In genomic region chr19:14440049-14440448, GRCh38 we compare ENCODE assay signal across 8 cellular contexts. TPM values are rescaled to one million over a fixed set of nuclear protein-coding genes. Genes with fewer than 3 reads are reported as not detected.
DNase-seq lines count a peak whose midpoint lies in the region; ATAC-seq and TF ChIP-seq lines count a peak whose summit lies in the region.

No MANE protein-coding gene starts in this region.

- peak; percentile 63 to 88 (median 73) for DNase-seq in CD4-positive, CD25-positive, alpha-beta regulatory T cell
- DNase-seq in NB4 (ENCODE audit: low read depth) = peak; percentile 95
- peak; percentile 85 to 87 for DNase-seq in activated T-cell treated with anti-CD3 and anti-CD28 coated beads, Interleukin-2, amount 50 U/mL, for 72 hours
- DNase-seq in right cardiac atrium = peak; percentile 75 to 92 (median 91)
- peak; percentile 69 to 74 for DNase-seq in stimulated activated CD4-positive, alpha-beta T cell treated with anti-CD3 and anti-CD28 coated beads, Interleukin-4, amount 100 ng/mL, for 4 hours
- no peak for DNase-seq in BE2C

- intact Hi-C loops in right cardiac atrium (cut with DNase I) = no loop called here

- H3K4me1 ChIP-seq in CD4-positive, CD25-positive, alpha-beta regulatory T cell (ENCODE audit: control insufficient read depth, insufficient read depth, low read length, poor library complexity, severe bottlenecking) = peaks cover 45% of the 10 kb centered on the region
- H3K4me1 ChIP-seq in right cardiac atrium (ENCODE audit: control insufficient read depth, insufficient read depth, low read length) (peaks cover 4% of the 10 kb centered on the region), BE2C (no peaks in the 10 kb centered on the region)

- peak overlapping the region; percentile 96 to 98 (median 96) for H3K27ac Mint-ChIP-seq in CD4-positive, CD25-positive, alpha-beta regulatory T cell
- H3K27ac Mint-ChIP-seq in activated T-cell treated with anti-CD3 and anti-CD28 coated beads, Interleukin-2, amount 50 U/mL, for 72 hours = peak overlapping the region; percentile 99

- WGBS in right cardiac atrium = 28% methylated on average over 9 of the region's 9 CpGs

- no peaks in the 10 kb centered on the region for H3K9me3 ChIP-seq in CD4-positive, CD25-positive, alpha-beta regulatory T cell (ENCODE audit: control insufficient read depth in 2 of 2, low read length in 2 of 2)
- H3K9me3 ChIP-seq in right cardiac atrium (ENCODE audit: control insufficient read depth, low read length) (no peaks in the 10 kb centered on the region), BE2C (no peaks in the 10 kb centered on the region)

- peak overlapping the region; percentile 92 to 97 (median 95) for H3K4me3 Mint-ChIP-seq in CD4-positive, CD25-positive, alpha-beta regulatory T cell
- H3K4me3 Mint-ChIP-seq in activated T-cell treated with anti-CD3 and anti-CD28 coated beads, Interleukin-2, amount 50 U/mL, for 72 hours = peak overlapping the region; percentile 95 to 97

- TF ChIP-seq CTCF in NB4 (IDR thresholded peaks at IDR 0.05; ENCODE audit: low read depth, low read length) = no peak
- no peak for TF ChIP-seq CTCF in BE2C (IDR thresholded peaks at IDR 0.05; ENCODE audit: low read depth, low read length)

- peaks cover 35% of the 10 kb centered on the region for H3K36me3 ChIP-seq in CD4-positive, CD25-positive, alpha-beta regulatory T cell (ENCODE audit: control insufficient read depth, insufficient read depth, low read length)
- peaks cover 34% of the 10 kb centered on the region for H3K36me3 ChIP-seq in BE2C

- peak; percentile 96 to 98 for ATAC-seq in CD4-positive, CD25-positive, alpha-beta regulatory T cell (ENCODE audit: low read depth in 2 of 2)
- peak; percentile 69 for ATAC-seq in GM21528 (IDR thresholded peaks at IDR 0.05; ENCODE audit: low FRiP score, unreplicated experiment)
- peak; percentile 96 to 99 for ATAC-seq in activated T-cell treated with anti-CD3 and anti-CD28 coated beads, Interleukin-2, amount 50 U/mL, for 72 hours (replicated peaks in 1 of 2)
- peak; percentile 61 to 71 for ATAC-seq in right cardiac atrium
- ATAC-seq in GM19455 (IDR thresholded peaks at IDR 0.05; ENCODE audit: unreplicated experiment) = no peak

- TF ChIP-seq POLR2A in NB4 (IDR thresholded peaks at IDR 0.05; ENCODE audit: extremely low read depth, insufficient read length) = no peak

- H3K27me3 Mint-ChIP-seq in CD4-positive, CD25-positive, alpha-beta regulatory T cell = no peaks in the 10 kb centered on the region
- H3K27me3 Mint-ChIP-seq in activated T-cell treated with anti-CD3 and anti-CD28 coated beads, Interleukin-2, amount 50 U/mL, for 72 hours (ENCODE audit: low read depth) = no peaks in the 10 kb centered on the region

- H3K4me1 Mint-ChIP-seq in CD4-positive, CD25-positive, alpha-beta regulatory T cell = peaks cover 3 to 71% (median 40%) of the 10 kb centered on the region in 4 donors
- peaks cover 54% of the 10 kb centered on the region for H3K4me1 Mint-ChIP-seq in activated T-cell treated with anti-CD3 and anti-CD28 coated beads, Interleukin-2, amount 50 U/mL, for 72 hours (ENCODE audit: low read depth)

- H3K27me3 ChIP-seq in CD4-positive, CD25-positive, alpha-beta regulatory T cell (ENCODE audit: control insufficient read depth, insufficient read depth, low read length) = no peaks in the 10 kb centered on the region
- H3K27me3 ChIP-seq in right cardiac atrium (ENCODE audit: control insufficient read depth, insufficient read depth) (no peaks in the 10 kb centered on the region), BE2C (no peaks in the 10 kb centered on the region)

- H3K9me3 Mint-ChIP-seq in CD4-positive, CD25-positive, alpha-beta regulatory T cell = no peaks in the 10 kb centered on the region
- no peaks in the 10 kb centered on the region for H3K9me3 Mint-ChIP-seq in activated T-cell treated with anti-CD3 and anti-CD28 coated beads, Interleukin-2, amount 50 U/mL, for 72 hours

- H3K4me3 ChIP-seq in CD4-positive, CD25-positive, alpha-beta regulatory T cell (ENCODE audit: low read depth, low read length) = peak overlapping the region; percentile 86
- peak overlapping the region; percentile 67 for H3K4me3 ChIP-seq in NB4 (ENCODE audit: low read depth, low read length)
- peak overlapping the region; percentile 2 for H3K4me3 ChIP-seq in right cardiac atrium (ENCODE audit: low read length)
- no peak overlapping the region for H3K4me3 ChIP-seq in BE2C (ENCODE audit: low read depth, low read length)

- peaks cover 27% of the 10 kb centered on the region for H3K36me3 Mint-ChIP-seq in CD4-positive, CD25-positive, alpha-beta regulatory T cell
- peaks cover 18 to 21% of the 10 kb centered on the region in 2 donors for H3K36me3 Mint-ChIP-seq in activated T-cell treated with anti-CD3 and anti-CD28 coated beads, Interleukin-2, amount 50 U/mL, for 72 hours (ENCODE audit: insufficient read depth in 2 of 2)

- H3K27ac ChIP-seq in CD4-positive, CD25-positive, alpha-beta regulatory T cell (ENCODE audit: insufficient read depth, low read length, poor library complexity, severe bottlenecking) = peak overlapping the region; percentile 61
- H3K27ac ChIP-seq in right cardiac atrium (ENCODE audit: low read length) = no peak overlapping the region

RNA-seq across cellular contexts. Expression of gene PKN1, which starts 6.9 kb away (rescaled TPM):
- 151 TPM for total RNA-seq in CD4-positive, CD25-positive, alpha-beta regulatory T cell
- polyA plus RNA-seq in CD4-positive, CD25-positive, alpha-beta regulatory T cell = 10 to 100 TPM; 43.2 to 61.7 (median 52.1) TPM
- total RNA-seq in activated T-cell treated with anti-CD3 and anti-CD28 coated beads, Interleukin-2, amount 50 U/mL, for 72 hours = 100 to 1,000 TPM; 239 to 278 TPM
- 100 to 1,000 TPM; 122 to 138 (median 130) TPM for total RNA-seq in right cardiac atrium
- polyA plus RNA-seq in right cardiac atrium = 79.3 TPM
- 283 TPM for polyA plus RNA-seq in BE2C (2012; ENCODE audit: insufficient read depth, insufficient read length, low read depth)

RNA-seq across cellular contexts. Expression of gene DDX39A, which starts 20.9 kb away (rescaled TPM):
- 232 TPM for total RNA-seq in CD4-positive, CD25-positive, alpha-beta regulatory T cell
- polyA plus RNA-seq in CD4-positive, CD25-positive, alpha-beta regulatory T cell = 100 to 1,000 TPM; 110 to 150 (median 125) TPM
- total RNA-seq in activated T-cell treated with anti-CD3 and anti-CD28 coated beads, Interleukin-2, amount 50 U/mL, for 72 hours = 100 to 1,000 TPM; 225 to 236 TPM
- 10 to 100 TPM; 20.7 to 34.7 (median 30.2) TPM for total RNA-seq in right cardiac atrium
- polyA plus RNA-seq in right cardiac atrium = 30.3 TPM
- polyA plus RNA-seq in BE2C (2012; ENCODE audit: insufficient read depth, insufficient read length, low read depth) = 374 TPM

RNA-seq across cellular contexts. Expression of gene PTGER1, which starts 35.1 kb away (rescaled TPM):
- not detected for total RNA-seq in CD4-positive, CD25-positive, alpha-beta regulatory T cell
- not detected for polyA plus RNA-seq in CD4-positive, CD25-positive, alpha-beta regulatory T cell
- total RNA-seq in activated T-cell treated with anti-CD3 and anti-CD28 coated beads, Interleukin-2, amount 50 U/mL, for 72 hours = under 1 TPM; 0.38 to 0.39 TPM
- under 1 TPM in 1 of 4 donors, not detected in 3; 0.33 TPM for total RNA-seq in right cardiac atrium
- polyA plus RNA-seq in right cardiac atrium = not detected
- polyA plus RNA-seq in BE2C (2012; ENCODE audit: insufficient read depth, insufficient read length, low read depth) = 29.0 TPM

RNA-seq across cellular contexts. Expression of gene GIPC1, which starts 55.9 kb away (rescaled TPM):
- total RNA-seq in CD4-positive, CD25-positive, alpha-beta regulatory T cell = 37.5 TPM
- 10 to 100 TPM; 44.0 to 62.0 (median 55.7) TPM for polyA plus RNA-seq in CD4-positive, CD25-positive, alpha-beta regulatory T cell
- total RNA-seq in activated T-cell treated with anti-CD3 and anti-CD28 coated beads, Interleukin-2, amount 50 U/mL, for 72 hours = 10 to 100 TPM; 24.1 to 28.6 TPM
- 10 to 100 TPM; 47.0 to 57.3 (median 49.3) TPM for total RNA-seq in right cardiac atrium
- 52.6 TPM for polyA plus RNA-seq in right cardiac atrium
- 188 TPM for polyA plus RNA-seq in BE2C (2012; ENCODE audit: insufficient read depth, insufficient read length, low read depth)

RNA-seq across cellular contexts. Expression of gene ADGRE5, which starts 58.8 kb away (rescaled TPM):
- total RNA-seq in CD4-positive, CD25-positive, alpha-beta regulatory T cell = 670 TPM
- polyA plus RNA-seq in CD4-positive, CD25-positive, alpha-beta regulatory T cell = 100 to 1,000 TPM; 122 to 174 (median 144) TPM
- total RNA-seq in activated T-cell treated with anti-CD3 and anti-CD28 coated beads, Interleukin-2, amount 50 U/mL, for 72 hours = 100 to 1,000 TPM; 316 to 369 TPM
- 10 to 100 TPM; 27.6 to 41.0 (median 35.1) TPM for total RNA-seq in right cardiac atrium
- 17.7 TPM for polyA plus RNA-seq in right cardiac atrium
- polyA plus RNA-seq in BE2C (2012; ENCODE audit: insufficient read depth, insufficient read length, low read depth) = 26.7 TPM
